In the genomic region with DNA sequence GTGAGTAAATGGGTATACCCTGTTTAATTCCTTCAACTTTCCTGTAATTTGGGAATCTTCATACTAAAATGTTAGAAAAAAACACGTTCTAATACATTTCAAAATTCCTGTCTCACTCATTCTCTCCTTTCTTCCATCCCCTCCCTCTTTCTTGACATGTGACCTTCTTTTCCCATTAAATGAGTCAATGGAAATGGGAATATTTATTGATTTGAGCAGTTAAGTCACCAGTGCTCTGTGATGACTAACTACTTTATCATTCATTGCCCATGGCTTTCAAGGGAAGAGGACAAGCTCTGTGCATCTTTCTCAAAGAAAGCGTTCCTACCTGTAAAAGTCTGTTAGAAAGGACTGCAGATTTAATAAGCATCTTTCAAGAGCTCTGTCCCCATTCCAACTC, we compare ENCODE assay signal across 20 cellular contexts.
DNase-seq lines count a peak whose midpoint lies in the region; ATAC-seq, FAIRE-seq and TF ChIP-seq lines count a peak whose summit lies in the region.
"Had no signal": no experiment of that assay in that cellular context is flagged by ENCODE, and none has a peak within 500 bp of the region (broad histone marks: within the 10 kb centered on the region; RNA-seq: fewer than 3 reads in every experiment).

No MANE protein-coding gene starts in this region.

- H2AFZ ChIP-seq in OCI-LY7 (ENCODE audit: low read length), result peak overlapping the region; percentile 73; the same call in 1 of the 2 replicates

- peaks cover 9% of the 10 kb centered on the region; the same call in 1 of the 2 replicates for H3K79me2 ChIP-seq in OCI-LY7 (ENCODE audit: insufficient read depth, low read depth, low read length)

- H3K36me3 Mint-ChIP-seq in activated naive CD4-positive, alpha-beta T cell treated with anti-CD3 and anti-CD28 coated beads, Interleukin-2, amount 10 ng/mL, durations not matched to agents 7 days and 5 days, result peaks cover 30% of the 10 kb centered on the region
- peaks cover 0 to 8% of the 10 kb centered on the region in 2 donors for H3K36me3 Mint-ChIP-seq in activated naive CD4-positive, alpha-beta T cell treated with anti-CD3 and anti-CD28 coated beads, Interleukin-2, amount 50 U/mL, for 72 hours

- FAIRE-seq in frontal cortex (lab: Jason Lieb, UNC), result no peak
- FAIRE-seq: A204.1 had no signal

- no peaks in the 10 kb centered on the region for H3K36me3 ChIP-seq in OCI-LY7 (ENCODE audit: insufficient read depth, low read length)
- H3K36me3 ChIP-seq: colonic mucosa, prostate gland had no signal

- peak overlapping the region; percentile 71 for H3K27ac Mint-ChIP-seq in activated naive CD4-positive, alpha-beta T cell treated with anti-CD3 and anti-CD28 coated beads, Interleukin-2, amount 10 ng/mL, durations not matched to agents 7 days and 5 days
- no peak overlapping the region for H3K27ac Mint-ChIP-seq in activated naive CD4-positive, alpha-beta T cell treated with anti-CD3 and anti-CD28 coated beads, Interleukin-2, amount 50 U/mL, for 72 hours
- H3K27ac Mint-ChIP-seq: activated CD4-positive, alpha-beta T cell treated with anti-CD3 and anti-CD28 coated beads for 36 hours had no signal

- H3K4me1 Mint-ChIP-seq in activated naive CD4-positive, alpha-beta T cell treated with anti-CD3 and anti-CD28 coated beads, Interleukin-2, amount 10 ng/mL, durations not matched to agents 7 days and 5 days, result peaks cover 69% of the 10 kb centered on the region

- peaks cover 61% of the 10 kb centered on the region for H3K4me1 ChIP-seq in OCI-LY7 (ENCODE audit: insufficient read depth, low read length, poor library complexity, severe bottlenecking)
- H3K4me1 ChIP-seq: colonic mucosa, prostate gland had no signal

- ATAC-seq in activated naive CD4-positive, alpha-beta T cell treated with anti-CD3 and anti-CD28 coated beads, Interleukin-2, amount 50 U/mL, for 72 hours, result no peak

- H3K4me2 ChIP-seq in OCI-LY7 (ENCODE audit: low read length), result peak overlapping the region; percentile 61

- peak overlapping the region; percentile 27 for H3K4me3 ChIP-seq in OCI-LY7 (ENCODE audit: low read depth, low read length, poor library complexity, severe bottlenecking)
- H3K4me3 ChIP-seq in fibroblast of mammary gland (ENCODE audit: control insufficient read depth, low read depth, low read length), result no peak overlapping the region
- H3K4me3 ChIP-seq: colonic mucosa, prostate gland had no signal

- TF ChIP-seq CTCF in OCI-LY7 (conservative IDR thresholded peaks at IDR 0.05; ENCODE audit: low read length), result no peak
- TF ChIP-seq CTCF in fibroblast of mammary gland (conservative IDR thresholded peaks at IDR 0.05; ENCODE audit: control insufficient read depth, insufficient read depth, low read depth, low read length), result no peak

- no TSS peak for BruUV-seq in OCI-LY7 (replicated peaks; lab: Mats Ljungman, UMichigan)

- H4K20me1 ChIP-seq in OCI-LY7 (ENCODE audit: insufficient read depth, low read length), result no peaks in the 10 kb centered on the region

- CTCF ChIA-PET in activated naive CD4-positive, alpha-beta T cell treated with anti-CD3 and anti-CD28 coated beads, Interleukin-2, amount 10 ng/mL, durations not matched to agents 7 days and 5 days (lab: Charles Lee), result interaction anchor here (0.8 to 1.8 kb wide), 2 partner anchors 57 to 66 kb away, joined by 3 to 6 read pairs; no protein-coding TSS in a partner anchor
- CTCF ChIA-PET in OCI-LY7 (lab: Charles Lee; ENCODE audit: unreplicated experiment), result interaction anchor here (1.0 kb wide), 1 partner anchor 15 kb away, joined by 4 read pairs; no protein-coding TSS in a partner anchor

- peaks cover 12% of the 10 kb centered on the region for H3K27me3 Mint-ChIP-seq in activated naive CD4-positive, alpha-beta T cell treated with anti-CD3 and anti-CD28 coated beads, Interleukin-2, amount 10 ng/mL, durations not matched to agents 7 days and 5 days
- H3K27me3 Mint-ChIP-seq: activated CD4-positive, alpha-beta T cell treated with anti-CD3 and anti-CD28 coated beads for 36 hours had no signal

- POLR2A ChIA-PET in OCI-LY7 (lab: Charles Lee), result interaction anchor here (0.6 to 3.8 kb wide), 23 partner anchors 10 to 913 kb away, joined by 3 to 126 read pairs (median 5); a partner anchor contains a TSS

- no peaks in the 10 kb centered on the region for H3K9me2 ChIP-seq in OCI-LY7 (ENCODE audit: insufficient read depth, low read length)

- intact Hi-C loops in OCI-LY7 (cut with micrococcal nuclease; ENCODE audit: unreplicated experiment), result loop anchor here (1.0 to 10.0 kb wide), 6 partner anchors 15 to 396 kb away; a partner anchor contains a TSS

- H3K9me3 Mint-ChIP-seq in activated naive CD4-positive, alpha-beta T cell treated with anti-CD3 and anti-CD28 coated beads, Interleukin-2, amount 10 ng/mL, durations not matched to agents 7 days and 5 days, result peaks cover 16% of the 10 kb centered on the region
- peaks cover 4 to 9% of the 10 kb centered on the region in 2 donors for H3K9me3 Mint-ChIP-seq in activated naive CD4-positive, alpha-beta T cell treated with anti-CD3 and anti-CD28 coated beads, Interleukin-2, amount 50 U/mL, for 72 hours

- no peaks in the 10 kb centered on the region for H3K9me3 ChIP-seq in OCI-LY7 (ENCODE audit: low read length)
- H3K9me3 ChIP-seq: colonic mucosa, prostate gland had no signal

- H3K27ac ChIP-seq in OCI-LY7 (ENCODE audit: low read depth, low read length, poor library complexity, severe bottlenecking), result peak overlapping the region; percentile 97
- H3K27ac ChIP-seq: colonic mucosa, prostate gland had no signal

- no peak for DNase-seq in activated naive CD4-positive, alpha-beta T cell treated with anti-CD3 and anti-CD28 coated beads, Interleukin-2, amount 10 ng/mL, durations not matched to agents 7 days and 5 days
- no peak for DNase-seq in activated naive CD4-positive, alpha-beta T cell treated with anti-CD3 and anti-CD28 coated beads, Interleukin-2, amount 50 U/mL, for 72 hours (ENCODE audit: low spot score in 2 of 2)
- DNase-seq in OCI-LY7 (ENCODE audit: low spot score) (no peak), fibroblast of mammary gland (ENCODE audit: low read depth) (peak; percentile 15), stromal cell of bone marrow (ENCODE audit: low read depth) (peak; percentile 7), frontal cortex (ENCODE audit: low spot score in 2 of 2) (no peak), DMS153 (lab: John Stamatoyannopoulos, UW) (no peak), NCI-H82 (lab: John Stamatoyannopoulos, UW) (no peak)
- DNase-seq: activated CD4-positive, alpha-beta T cell treated with anti-CD3 and anti-CD28 coated beads for 36 hours; activated T-cell treated with anti-CD3 and anti-CD28 coated beads, Interleukin-2, amount 50 U/mL, for 1 hour; amniotic stem cell; colonic mucosa; COR-L47; erythroblast; kidney glomerular epithelial cell; NCI-H187; NCI-H526; substantia nigra had no signal

- no peak overlapping the region for H3K4me3 Mint-ChIP-seq in activated naive CD4-positive, alpha-beta T cell treated with anti-CD3 and anti-CD28 coated beads, Interleukin-2, amount 10 ng/mL, durations not matched to agents 7 days and 5 days
- H3K4me3 Mint-ChIP-seq: activated CD4-positive, alpha-beta T cell treated with anti-CD3 and anti-CD28 coated beads for 36 hours had no signal

Comparison
In these comparisons a context has a peak if more than half of its experiments do, and no peak if none do; other contexts are left out.
1. DNase-seq: peak in fibroblast of mammary gland (single experiment) and stromal cell of bone marrow (single experiment); none in activated naive CD4-positive, alpha-beta T cell treated with anti-CD3 and anti-CD28 coated beads, Interleukin-2, amount 10 ng/mL, durations not matched to agents 7 days and 5 days (single experiment), activated naive CD4-positive, alpha-beta T cell treated with anti-CD3 and anti-CD28 coated beads, Interleukin-2, amount 50 U/mL, for 72 hours (0 of 2), OCI-LY7 (single experiment), frontal cortex (0 of 2), DMS153 (single experiment) and NCI-H82 (single experiment).